In the genomic region with DNA sequence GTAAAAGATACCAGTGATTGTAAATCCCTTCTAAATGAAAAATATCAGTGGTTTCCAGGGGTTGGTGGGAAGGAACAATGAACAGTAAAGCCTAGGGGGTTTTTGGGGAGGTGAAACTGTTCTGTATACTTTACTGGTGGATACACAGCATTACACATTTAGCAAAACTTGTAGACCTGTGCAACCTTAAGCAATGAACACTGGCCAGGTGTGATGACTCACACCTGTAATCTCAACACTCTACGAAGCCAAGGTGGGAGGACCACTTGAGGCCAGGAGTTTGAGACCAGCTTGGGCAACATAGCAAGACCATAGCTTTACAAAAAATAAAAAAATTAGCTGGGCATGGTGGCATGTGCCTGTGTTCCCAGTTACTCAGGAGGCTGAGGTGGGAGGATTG, we compare ENCODE assay signal across 23 cellular contexts. TPM values are rescaled to one million over a fixed set of nuclear protein-coding genes. Genes with fewer than 3 reads are reported as not detected.
"Had no signal": no experiment of that assay in that cellular context is flagged by ENCODE, and none has a peak within 500 bp of the region (broad histone marks: within the 10 kb centered on the region; RNA-seq: fewer than 3 reads in every experiment).

No MANE protein-coding gene starts in this region.

- H3K4me1 ChIP-seq: colonic mucosa, parathyroid adenoma had no signal

- H3K4me1 Mint-ChIP-seq: endodermal cell had no signal

- H3K27ac ChIP-seq: colonic mucosa, parathyroid adenoma, thoracic aorta, upper lobe of right lung had no signal

- H3K36me3 ChIP-seq: colonic mucosa, thoracic aorta, upper lobe of right lung had no signal

- H3K4me3 ChIP-seq: colonic mucosa, lung, thoracic aorta, upper lobe of right lung had no signal

- ATAC-seq: activated naive CD4-positive, alpha-beta T cell treated with anti-CD3 and anti-CD28 coated beads, Interleukin-2, amount 50 U/mL, for 72 hours; left lobe of liver; sciatic nerve; stimulated activated effector memory CD8-positive, alpha-beta T cell treated with anti-CD3 and anti-CD28 coated beads, Interleukin-12 subunit alpha, Interleukin-12 subunit beta, amount 100 ng/mL, for 72 hours; upper lobe of right lung had no signal

- H3K4me3 Mint-ChIP-seq: endodermal cell; stimulated activated effector memory CD8-positive, alpha-beta T cell treated with anti-CD3 and anti-CD28 coated beads, Interleukin-12 subunit alpha, Interleukin-12 subunit beta, amount 100 ng/mL, for 72 hours had no signal

- H3K27me3 ChIP-seq: colonic mucosa, upper lobe of right lung had no signal

- DNase-seq: activated CD4-positive, alpha-beta T cell treated with anti-CD3 and anti-CD28 coated beads, Interleukin-2, amount 50 U/mL, for 1 hour; activated CD8-positive, alpha-beta memory T cell treated with anti-CD3 and anti-CD28 coated beads for 24 hours; activated CD8-positive, alpha-beta memory T cell treated with anti-CD3 and anti-CD28 coated beads, Interleukin-2, amount 50 U/mL, for 48 hours; activated gamma-delta T cell treated with Interleukin-2 at 50 U/mL for 16 hours; activated T-cell treated with anti-CD3 and anti-CD28 coated beads, Interleukin-2, amount 50 U/mL, for 48 hours; anterior cingulate cortex; colonic mucosa; endodermal cell; hypothalamus; midbrain; stimulated activated CD4-positive, alpha-beta T cell treated with anti-CD3 and anti-CD28 coated beads, Interleukin-4, amount 100 ng/mL, for 24 hours; T1000; upper lobe of right lung had no signal

- H3K9me3 Mint-ChIP-seq: central memory CD8-positive, alpha-beta T cell; stimulated activated effector memory CD8-positive, alpha-beta T cell treated with anti-CD3 and anti-CD28 coated beads, Interleukin-12 subunit alpha, Interleukin-12 subunit beta, amount 100 ng/mL, for 72 hours had no signal

- H3K36me3 Mint-ChIP-seq: activated naive CD4-positive, alpha-beta T cell treated with anti-CD3 and anti-CD28 coated beads, Interleukin-2, amount 50 U/mL, for 72 hours had no signal

- H3K27ac Mint-ChIP-seq: activated naive CD4-positive, alpha-beta T cell treated with anti-CD3 and anti-CD28 coated beads, Interleukin-2, amount 50 U/mL, for 72 hours; brain; endodermal cell; stimulated activated effector memory CD8-positive, alpha-beta T cell treated with anti-CD3 and anti-CD28 coated beads, Interleukin-12 subunit alpha, Interleukin-12 subunit beta, amount 100 ng/mL, for 72 hours had no signal

- H3K9me3 ChIP-seq: colonic mucosa, thoracic aorta, upper lobe of right lung had no signal

- H3K27me3 Mint-ChIP-seq: brain; central memory CD8-positive, alpha-beta T cell had no signal

RNA-seq across cellular contexts. Expression of a gene that starts 38.0 kb away (rescaled TPM):
- total RNA-seq: frontal cortex had no signal
